In the genomic region with DNA sequence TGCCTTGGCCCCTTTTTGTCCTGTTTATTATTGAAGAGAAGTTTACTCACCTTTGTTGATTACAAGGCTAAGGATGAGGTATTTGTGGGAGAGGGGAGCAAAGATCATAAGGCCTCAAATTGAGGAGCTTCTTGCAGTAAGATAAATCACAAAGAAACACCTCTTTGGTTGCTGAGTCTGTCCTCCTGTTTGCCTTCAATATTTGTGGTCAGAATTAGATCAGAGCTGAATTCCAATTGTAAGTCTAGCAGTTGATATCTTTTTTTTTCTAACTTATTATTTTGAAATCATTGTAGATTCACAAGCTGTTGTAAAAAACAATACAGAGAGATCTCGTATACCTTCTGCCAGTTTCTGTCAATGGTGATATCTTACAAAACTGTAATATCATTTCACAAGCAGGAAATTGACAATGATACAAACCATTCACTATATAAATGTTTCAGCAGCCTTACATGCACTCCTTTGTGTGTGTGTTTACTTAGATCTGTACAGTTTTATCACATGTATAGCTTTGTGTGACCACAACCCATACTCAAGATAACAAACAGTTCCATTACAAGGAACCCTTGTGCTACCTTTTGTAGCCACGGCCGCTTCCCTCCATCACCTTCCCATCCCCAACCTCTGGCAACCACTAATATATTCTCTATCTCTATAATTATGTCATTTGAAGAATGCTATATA, we compare ENCODE assay signal across 20 cellular contexts.
"Had no signal": no experiment of that assay in that cellular context is flagged by ENCODE, and none has a peak within 500 bp of the region (broad histone marks: within the 10 kb centered on the region; RNA-seq: fewer than 3 reads in every experiment).

No MANE protein-coding gene starts in this region.

- H3K9me3 ChIP-seq: left ventricle myocardium inferior, tibial artery had no signal

- H3K27ac Mint-ChIP-seq: activated CD8-positive, alpha-beta memory T cell treated with anti-CD3 and anti-CD28 coated beads, Interleukin-2, amount 10 ng/mL, durations not matched to agents 7 days and 5 days; activated naive CD8-positive, alpha-beta T cell treated with anti-CD3 and anti-CD28 coated beads, Interleukin-2, amount 10 ng/mL, durations not matched to agents 7 days and 5 days; activated T-cell treated with anti-CD3 and anti-CD28 coated beads, Interleukin-2, amount 50 U/mL, for 24 hours; nephron; progenitor cell of endocrine pancreas; stimulated activated effector memory CD8-positive, alpha-beta T cell treated with anti-CD3 and anti-CD28 coated beads, Interleukin-12 subunit alpha, Interleukin-12 subunit beta, amount 100 ng/mL, for 72 hours; T-helper 2 cell treated with Interferon-gamma antibody and Interleukin-4, amounts not matched to agents 5 μg/mL and 100 μg/mL, for 36 hours had no signal

- H3K9me3 Mint-ChIP-seq: activated naive CD8-positive, alpha-beta T cell treated with anti-CD3 and anti-CD28 coated beads, Interleukin-2, amount 10 ng/mL, durations not matched to agents 7 days and 5 days; activated T-cell treated with anti-CD3 and anti-CD28 coated beads, Interleukin-2, amount 50 U/mL, for 24 hours; central memory CD8-positive, alpha-beta T cell; nephron; stimulated activated effector memory CD8-positive, alpha-beta T cell treated with anti-CD3 and anti-CD28 coated beads, Interleukin-12 subunit alpha, Interleukin-12 subunit beta, amount 100 ng/mL, for 72 hours; T-helper 2 cell treated with Interferon-gamma antibody and Interleukin-4, amounts not matched to agents 5 μg/mL and 100 μg/mL, for 36 hours had no signal

- H3K36me3 Mint-ChIP-seq: activated CD8-positive, alpha-beta memory T cell treated with anti-CD3 and anti-CD28 coated beads, Interleukin-2, amount 10 ng/mL, durations not matched to agents 7 days and 5 days; activated naive CD8-positive, alpha-beta T cell treated with anti-CD3 and anti-CD28 coated beads, Interleukin-2, amount 10 ng/mL, durations not matched to agents 7 days and 5 days; stimulated activated effector memory CD8-positive, alpha-beta T cell treated with anti-CD3 and anti-CD28 coated beads, Interleukin-12 subunit alpha, Interleukin-12 subunit beta, amount 100 ng/mL, for 72 hours had no signal

- DNase-seq: activated CD4-positive, alpha-beta T cell treated with anti-CD3 and anti-CD28 coated beads for 1 hour; activated CD4-positive, alpha-beta T cell treated with anti-CD3 and anti-CD28 coated beads, Interleukin-2, amount 50 U/mL, for 48 hours; activated CD8-positive, alpha-beta memory T cell treated with anti-CD3 and anti-CD28 coated beads, Interleukin-2, amount 10 ng/mL, durations not matched to agents 7 days and 5 days; activated effector memory CD4-positive, alpha-beta T cell treated with anti-CD3 and anti-CD28 coated beads, Interleukin-2, amount 50 U/mL, for 16 hours; activated naive CD8-positive, alpha-beta T cell treated with anti-CD3 and anti-CD28 coated beads, Interleukin-2, amount 10 ng/mL, durations not matched to agents 7 days and 5 days; activated T-cell treated with anti-CD3 and anti-CD28 coated beads, Interleukin-2, amount 50 U/mL, for 24 hours; foreskin keratinocyte; left ventricle myocardium inferior; mesendoderm; occipital lobe; right cardiac atrium; SW 1271; tibial artery had no signal

- H3K27me3 ChIP-seq: foreskin keratinocyte, tibial artery had no signal

- H3K4me3 ChIP-seq: left ventricle myocardium inferior, smooth muscle cell, tibial artery had no signal

- H3K4me2 ChIP-seq: smooth muscle cell had no signal

- H3K27ac ChIP-seq: foreskin keratinocyte, left ventricle myocardium inferior, tibial artery had no signal

- H3K4me3 Mint-ChIP-seq: activated CD8-positive, alpha-beta memory T cell treated with anti-CD3 and anti-CD28 coated beads, Interleukin-2, amount 10 ng/mL, durations not matched to agents 7 days and 5 days; activated naive CD8-positive, alpha-beta T cell treated with anti-CD3 and anti-CD28 coated beads, Interleukin-2, amount 10 ng/mL, durations not matched to agents 7 days and 5 days; activated T-cell treated with anti-CD3 and anti-CD28 coated beads, Interleukin-2, amount 50 U/mL, for 24 hours; central memory CD8-positive, alpha-beta T cell; nephron; stimulated activated effector memory CD8-positive, alpha-beta T cell treated with anti-CD3 and anti-CD28 coated beads, Interleukin-12 subunit alpha, Interleukin-12 subunit beta, amount 100 ng/mL, for 72 hours; T-helper 2 cell treated with Interferon-gamma antibody and Interleukin-4, amounts not matched to agents 5 μg/mL and 100 μg/mL, for 36 hours had no signal

- H3K4me1 ChIP-seq: left ventricle myocardium inferior, tibial artery had no signal

- H3K4me1 Mint-ChIP-seq: activated CD8-positive, alpha-beta memory T cell treated with anti-CD3 and anti-CD28 coated beads, Interleukin-2, amount 10 ng/mL, durations not matched to agents 7 days and 5 days; activated naive CD8-positive, alpha-beta T cell treated with anti-CD3 and anti-CD28 coated beads, Interleukin-2, amount 10 ng/mL, durations not matched to agents 7 days and 5 days; central memory CD8-positive, alpha-beta T cell; nephron; stimulated activated effector memory CD8-positive, alpha-beta T cell treated with anti-CD3 and anti-CD28 coated beads, Interleukin-12 subunit alpha, Interleukin-12 subunit beta, amount 100 ng/mL, for 72 hours had no signal

- FAIRE-seq: islet of Langerhans had no signal

- H3K27me3 Mint-ChIP-seq: progenitor cell of endocrine pancreas had no signal
